ENCODE assay signal across 8 cellular contexts in the genomic region with DNA sequence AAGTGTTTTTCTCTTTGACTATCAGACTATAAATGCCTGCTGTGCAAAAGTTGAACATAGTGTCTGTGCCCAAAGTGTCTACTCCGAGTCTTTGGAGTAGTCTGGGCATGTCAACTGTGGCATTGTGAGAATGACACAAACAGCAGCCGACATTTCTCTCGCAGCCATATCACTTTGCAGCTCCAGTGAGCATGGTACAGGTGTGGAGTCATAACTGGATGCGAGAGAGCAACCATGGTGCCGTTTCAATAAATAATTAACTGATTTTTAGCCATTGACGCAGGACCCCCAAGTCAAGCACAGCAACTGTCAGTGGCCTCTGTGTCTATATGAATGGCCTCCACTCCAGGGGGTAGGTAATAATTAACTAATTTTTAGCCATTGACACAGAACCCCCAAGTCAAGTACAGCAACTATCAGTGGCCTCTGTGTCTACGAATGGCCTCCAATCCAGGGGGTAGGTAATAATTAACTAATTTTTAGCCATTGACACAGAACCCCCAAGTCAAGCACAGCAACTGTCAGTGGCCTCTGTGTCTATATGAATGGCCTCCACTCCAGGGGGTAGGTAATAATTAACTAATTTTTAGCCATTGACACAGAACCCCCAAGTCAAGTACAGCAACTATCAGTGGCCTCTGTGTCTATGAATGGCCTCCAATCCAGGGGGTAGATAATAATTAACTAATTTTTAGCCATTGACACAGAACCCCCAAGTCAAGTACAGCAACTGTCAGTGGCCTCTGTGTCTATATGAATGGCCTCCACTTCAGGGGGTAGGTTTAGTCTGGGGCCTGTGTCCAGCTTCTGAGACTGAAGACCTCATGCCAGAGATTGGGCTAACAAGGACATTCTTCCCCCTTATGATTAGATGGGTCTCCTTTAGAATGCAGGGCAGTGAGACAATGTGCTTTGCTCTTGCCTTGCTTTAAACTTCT.
DNase-seq lines count a peak whose midpoint lies in the region; ATAC-seq and TF ChIP-seq lines count a peak whose summit lies in the region.
"Not testable (repeated sequence)": the region's sequence is repeated elsewhere in the genome, so short reads cannot be mapped to it uniquely, and the experiment has no call there.

No MANE protein-coding gene starts in this region.

- DNase-seq in ACHN: peak; percentile 88
- DNase-seq in hepatocyte (ENCODE audit: low spot score): not testable (repeated sequence)

- not testable (repeated sequence) for TF ChIP-seq CTCF in hepatocyte (IDR thresholded peaks at IDR 0.05; ENCODE audit: poor library complexity)

- not testable (repeated sequence) for H2AFZ ChIP-seq in hepatocyte

- not testable (repeated sequence) for H3K36me3 ChIP-seq in hepatocyte (replicated peaks; ENCODE audit: insufficient read depth, low read depth)

- in situ Hi-C loops in ACHN (cut with HindIII; ENCODE audit: low pct_ligation_motif_present, low pct_unique_long_range_greater_than_20kb, low sequenced_read_pairs): loop anchor here (25.0 kb wide), 1 partner anchor 89 kb away; no protein-coding TSS in a partner anchor

- not testable (repeated sequence) for H4K20me1 ChIP-seq in hepatocyte (ENCODE audit: insufficient read depth, poor library complexity, severe bottlenecking)

- ATAC-seq in GM18520 (IDR thresholded peaks at IDR 0.05; ENCODE audit: unreplicated experiment) (peak; percentile 79), GM19324 (IDR thresholded peaks at IDR 0.05; ENCODE audit: low FRiP score, unreplicated experiment) (peak; percentile 85), GM21515 (IDR thresholded peaks at IDR 0.05; ENCODE audit: unreplicated experiment) (peak; percentile 81), HG02759 (IDR thresholded peaks at IDR 0.05; ENCODE audit: unreplicated experiment) (peak; percentile 88), HG03095 (IDR thresholded peaks at IDR 0.05; ENCODE audit: unreplicated experiment) (peak; percentile 91), HG03460 (IDR thresholded peaks at IDR 0.05; ENCODE audit: unreplicated experiment) (peak; percentile 88)

- not testable (repeated sequence) for H3K9me3 ChIP-seq in hepatocyte (ENCODE audit: low read depth)

- not testable (repeated sequence) for H3K4me2 ChIP-seq in hepatocyte

- not testable (repeated sequence) for H3K4me3 ChIP-seq in hepatocyte

- H3K27me3 ChIP-seq in hepatocyte: not testable (repeated sequence)

- H3K4me1 ChIP-seq in hepatocyte (ENCODE audit: insufficient read depth): not testable (repeated sequence)

- H3K79me2 ChIP-seq in hepatocyte: not testable (repeated sequence)

- peak overlapping the region; percentile 35 for H3K27ac ChIP-seq in hepatocyte

- not testable (repeated sequence) for H3K9me2 ChIP-seq in hepatocyte (replicated peaks; ENCODE audit: insufficient read depth)

- WGBS in hepatocyte (ENCODE audit: low lambda C conversion rate, missing lambda C conversion rate): 83% methylated on average over 7 of the region's 7 CpGs
